ENCODE assay signal across 20 cellular contexts in the genomic region with DNA sequence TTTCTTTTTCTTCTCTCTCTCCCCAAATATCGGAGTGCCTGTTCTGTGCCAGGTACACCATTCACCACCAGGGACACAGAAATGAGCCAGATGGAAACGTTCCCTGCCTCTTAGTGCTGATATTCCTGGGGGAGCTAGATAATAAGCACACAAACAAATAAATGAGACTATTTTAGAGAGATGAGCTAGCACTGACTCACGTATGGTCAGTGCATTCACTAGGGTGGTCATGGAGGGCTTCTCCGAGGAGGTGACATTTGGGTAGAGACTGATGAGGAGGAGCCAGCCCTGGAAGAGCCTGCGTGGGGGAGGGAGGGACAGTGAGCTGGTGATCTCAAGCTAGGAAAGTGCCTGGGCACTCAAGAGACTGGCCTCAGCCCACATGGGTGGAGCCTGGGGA.
"Had no signal": no experiment of that assay in that cellular context is flagged by ENCODE, and none has a peak within 500 bp of the region (broad histone marks: within the 10 kb centered on the region; RNA-seq: fewer than 3 reads in every experiment).

No MANE protein-coding gene starts in this region.

- H3K4me3 ChIP-seq: esophagus squamous epithelium, prostate gland had no signal

- H3K27ac ChIP-seq: esophagus squamous epithelium, foreskin keratinocyte, prostate gland had no signal

- ATAC-seq: activated CD8-positive, alpha-beta memory T cell treated with anti-CD3 and anti-CD28 coated beads, Interleukin-2, amount 10 ng/mL, durations not matched to agents 7 days and 5 days; foreskin keratinocyte; left ventricle myocardium superior; right cardiac atrium; stimulated activated naive CD8-positive, alpha-beta T cell treated with anti-CD3 and anti-CD28 coated beads, Interleukin-15, Interleukin-2, amounts not matched to agents 100 U/mL and 50 U/mL, for 24 hours had no signal

- H3K4me1 ChIP-seq: esophagus squamous epithelium, foreskin keratinocyte, prostate gland had no signal

- H3K9me3 ChIP-seq: esophagus squamous epithelium, prostate gland had no signal

- FAIRE-seq: endothelial cell of umbilical vein, small intestine had no signal

- DNase-seq: activated CD4-positive, alpha-beta T cell treated with anti-CD3 and anti-CD28 coated beads, Interleukin-2, amount 50 U/mL, for 48 hours; activated CD4-positive, CD25-positive, alpha-beta regulatory T cell treated with anti-CD3 and anti-CD28 coated beads, Interleukin-2, amount 50 U/mL, for 72 hours; activated CD8-positive, alpha-beta memory T cell treated with anti-CD3 and anti-CD28 coated beads, Interleukin-2, amount 10 ng/mL, durations not matched to agents 7 days and 5 days; activated naive CD4-positive, alpha-beta T cell treated with anti-CD3 and anti-CD28 coated beads, Interleukin-2, amount 10 ng/mL, durations not matched to agents 7 days and 5 days; activated T-cell treated with anti-CD3 and anti-CD28 coated beads, Interleukin-2, amount 50 U/mL, for 1 hour; central memory CD4-positive, alpha-beta T cell; effector CD8-positive, alpha-beta T cell; esophagus squamous epithelium; foreskin keratinocyte; kidney glomerular epithelial cell; left ventricle myocardium superior; right cardiac atrium; small intestine; stimulated activated CD4-positive, alpha-beta T cell treated with anti-CD3 and anti-CD28 coated beads, Interleukin-4, amount 100 ng/mL, for 4 hours; stimulated activated CD8-positive, alpha-beta memory T cell treated with anti-CD3 and anti-CD28 coated beads, Interleukin-4, amount 100 ng/mL, for 48 hours; stimulated activated naive CD8-positive, alpha-beta T cell treated with anti-CD3 and anti-CD28 coated beads, Interleukin-15, Interleukin-2, amounts not matched to agents 100 U/mL and 50 U/mL, for 24 hours; T-helper 9 cell; trophoblast cell had no signal

- H3K36me3 ChIP-seq: esophagus squamous epithelium, prostate gland had no signal
